ENCODE assay signal across 7 cellular contexts in the genomic region with DNA sequence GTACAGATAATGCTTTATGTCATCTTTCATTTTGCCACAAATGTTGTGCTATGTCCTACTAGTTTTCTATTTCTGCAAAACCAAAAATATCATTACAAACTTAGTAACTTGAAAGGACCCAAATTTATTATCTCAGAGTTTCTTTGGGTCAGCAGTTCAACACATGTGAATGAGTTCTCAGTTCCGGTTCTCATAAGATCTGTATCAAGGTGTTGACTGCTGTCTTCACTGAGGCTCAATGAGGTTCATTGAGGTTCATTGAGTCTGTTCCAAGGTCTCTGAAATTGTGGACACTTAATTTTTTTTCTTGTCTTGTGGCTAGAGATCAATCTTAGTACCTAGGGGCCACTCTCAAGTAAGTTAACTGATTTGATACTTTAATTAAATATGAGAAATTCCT.
"Had no signal": no experiment of that assay in that cellular context is flagged by ENCODE, and none has a peak within 500 bp of the region (broad histone marks: within the 10 kb centered on the region; RNA-seq: fewer than 3 reads in every experiment).

No MANE protein-coding gene starts in this region.

- H3K9ac ChIP-seq: KMS-11 had no signal

- H3K4me3 ChIP-seq: K562 had no signal

- ATAC-seq: HepG2, K562 had no signal

- H3K4me2 ChIP-seq: KMS-11 had no signal

- DNase-seq: IMR-90, KBM-7, KG1 had no signal

- H3K27ac ChIP-seq: HL-60, KMS-11 had no signal
